In the genomic region with DNA sequence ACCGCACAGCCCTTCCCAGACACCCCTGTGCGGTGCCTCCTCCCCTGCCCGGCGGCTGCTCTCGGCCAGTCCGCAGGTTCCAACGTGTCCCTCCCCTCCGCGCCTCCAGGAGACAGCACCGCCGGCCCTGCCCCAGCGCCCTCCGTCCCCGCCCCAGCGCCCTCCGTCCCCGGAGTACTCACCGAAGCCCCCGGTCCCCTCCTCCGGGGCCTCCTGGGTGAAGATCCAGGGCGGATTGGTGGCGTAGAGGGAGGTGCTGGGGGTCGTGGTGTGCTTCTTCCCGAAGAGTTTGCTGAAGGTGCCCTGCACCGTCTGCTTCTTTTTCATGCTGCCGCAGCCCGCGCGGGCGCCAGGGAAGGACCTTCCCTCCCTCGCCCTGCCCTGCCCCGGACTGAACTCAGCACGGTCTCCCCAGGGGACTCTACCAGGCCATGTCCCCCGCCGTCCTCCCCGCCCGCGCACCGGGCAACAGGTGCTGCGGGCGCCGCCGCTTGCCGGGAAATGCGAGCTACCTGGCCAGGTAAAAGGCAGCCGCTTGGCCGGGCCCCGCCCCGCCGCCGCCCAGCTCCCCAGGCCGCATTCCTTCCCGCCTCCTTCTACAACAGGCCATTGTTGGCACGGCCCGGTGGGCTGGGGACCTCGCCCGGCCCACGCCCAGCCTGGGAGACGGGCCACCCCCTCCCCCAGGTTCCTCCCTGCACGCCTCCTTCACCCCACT, we compare ENCODE assay signal across 7 cellular contexts. TPM values are rescaled to one million over a fixed set of nuclear protein-coding genes. Genes with fewer than 3 reads are reported as not detected.
DNase-seq lines count a peak whose midpoint lies in the region; ATAC-seq and TF ChIP-seq lines count a peak whose summit lies in the region.

A gene with protein sequence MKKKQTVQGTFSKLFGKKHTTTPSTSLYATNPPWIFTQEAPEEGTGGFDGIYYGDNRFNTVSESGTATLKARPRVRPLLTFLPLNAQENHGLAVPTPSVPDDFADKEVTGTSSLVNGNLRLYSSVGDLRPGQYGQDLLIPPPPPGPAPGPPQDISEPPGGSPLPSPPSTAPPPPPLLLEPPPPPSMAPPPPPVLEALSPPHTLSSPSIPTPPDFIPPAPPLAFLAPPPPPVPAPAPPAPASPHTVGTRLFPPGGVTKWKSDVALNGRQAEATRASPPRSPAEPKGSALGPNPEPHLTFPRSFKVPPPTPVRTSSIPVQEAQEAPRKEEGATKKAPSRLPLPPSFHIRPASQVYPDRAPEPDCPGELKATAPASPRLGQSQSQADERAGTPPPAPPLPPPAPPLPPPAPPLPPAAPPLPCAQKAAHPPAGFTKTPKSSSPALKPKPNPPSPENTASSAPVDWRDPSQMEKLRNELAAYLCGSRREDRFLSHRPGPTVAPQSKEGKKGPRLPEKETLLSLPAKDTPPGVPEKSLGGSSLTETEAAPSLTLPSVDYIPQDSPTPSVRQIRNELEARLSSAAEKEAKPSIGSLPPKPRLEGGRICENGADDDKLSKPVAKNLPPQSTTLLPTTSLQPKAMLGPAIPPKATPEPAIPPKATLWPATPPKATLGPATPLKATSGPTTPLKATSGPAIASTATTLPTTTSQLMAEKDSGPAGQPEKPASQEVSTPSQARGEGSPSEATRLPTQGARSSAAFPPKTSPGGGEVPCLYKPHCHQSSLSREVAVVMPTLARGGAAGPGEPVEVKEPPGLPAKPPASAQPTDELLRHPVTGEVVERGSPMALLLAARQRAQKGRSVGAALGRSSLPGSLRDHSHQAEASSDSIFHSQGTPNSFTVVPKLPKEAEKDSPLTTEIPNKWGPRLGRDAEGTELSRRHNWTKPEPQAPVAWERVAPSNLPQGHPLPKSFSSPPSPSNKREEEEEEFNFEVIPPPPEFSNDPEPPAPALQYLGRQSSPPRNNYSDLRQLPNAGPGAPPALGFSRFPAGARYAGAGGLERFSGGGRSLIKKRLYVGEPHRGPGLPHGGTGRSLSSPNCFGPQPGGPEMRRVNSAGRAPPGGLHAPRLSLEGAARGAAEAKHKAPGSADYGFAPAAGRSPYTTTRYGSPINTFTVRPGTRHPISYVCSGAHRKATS (minus strand): TSS at position 503 of the 718 bp plus-strand sequence. CDS start 176 bp downstream, at position 327.

- H3K36me3 ChIP-seq in HEK293 (ENCODE audit: control insufficient read depth in 2 of 2, insufficient read depth in 1 of 2, low read length in 2 of 2) (no peaks in the 10 kb centered on the region), neuronal stem cell (replicated peaks in 1 of 2; ENCODE audit: control insufficient read depth in 2 of 2, insufficient read depth in 2 of 2, low read length in 2 of 2) (no peaks in the 10 kb centered on the region)

- no peak within 1 kb of the TSS for H3K4ac ChIP-seq in neuronal stem cell (ENCODE audit: low read length)

- peak within 1 kb of the TSS; percentile 68 for H2BK120ac ChIP-seq in neuronal stem cell (ENCODE audit: low read depth, low read length)

- H2BK12ac ChIP-seq in neuronal stem cell (ENCODE audit: low read length): peak within 1 kb of the TSS; percentile 85

- H2BK15ac ChIP-seq in neuronal stem cell (ENCODE audit: low read length): peak within 1 kb of the TSS; percentile 100

- TF ChIP-seq CTCF in HEK293 (tag by site-specific recombination; IDR thresholded peaks at IDR 0.05): peak; percentile 43; the same call in 1 of the 2 replicates
- no peak for TF ChIP-seq CTCF in RWPE1 (conservative IDR thresholded peaks at IDR 0.05; ENCODE audit: low read depth)
- no peak for TF ChIP-seq CTCF in fibroblast of mammary gland (conservative IDR thresholded peaks at IDR 0.05; ENCODE audit: control insufficient read depth, insufficient read depth, low read depth, low read length)

- H3K27me3 ChIP-seq in neuronal stem cell (ENCODE audit: control insufficient read depth in 3 of 3, insufficient read depth in 3 of 3, low read depth in 1 of 3, low read length in 3 of 3): peaks cover 7 to 46% (median 35%) of the 10 kb centered on the region in 3 experiments

- H2AFZ ChIP-seq in neuronal stem cell (ENCODE audit: low read length): peak within 1 kb of the TSS; percentile 84

- peak within 1 kb of the TSS; percentile 89 for H3K18ac ChIP-seq in neuronal stem cell (ENCODE audit: low read length)

- no peaks in the 10 kb centered on the region for H3K79me1 ChIP-seq in neuronal stem cell (ENCODE audit: low read depth, low read length)

- CTCF ChIA-PET in HEK293 (lab: Yijun Ruan, JAX): interaction anchor here (0.5 to 1.4 kb wide), 6 partner anchors 18 to 700 kb away, joined by 3 to 5 read pairs (median 4); no protein-coding TSS in a partner anchor
- CTCF ChIA-PET in RWPE1 (lab: Yijun Ruan, JAX): interaction anchor here (0.6 to 0.9 kb wide), 4 partner anchors 57 to 99 kb away, joined by 3 to 7 read pairs (median 4); no protein-coding TSS in a partner anchor

- peak within 1 kb of the TSS; percentile 66 for H3K4me3 ChIP-seq in HEK293 (ENCODE audit: low read depth, low read length)
- H3K4me3 ChIP-seq in fibroblast of mammary gland (ENCODE audit: control insufficient read depth, low read depth, low read length): peak within 1 kb of the TSS; percentile 68
- peak within 1 kb of the TSS; percentile 17 to 82 for H3K4me3 ChIP-seq in neuronal stem cell (ENCODE audit: low read length in 2 of 2)

- peaks cover 24% of the 10 kb centered on the region for H3K4me1 ChIP-seq in HEK293 (ENCODE audit: control insufficient read depth, insufficient read depth, low read length)
- H3K4me1 ChIP-seq in neuronal stem cell (ENCODE audit: control insufficient read depth in 2 of 2, insufficient read depth in 1 of 2, low read depth in 1 of 2, low read length in 2 of 2): peaks cover 18 to 24% of the 10 kb centered on the region in 2 donors

- peak within 1 kb of the TSS; percentile 87 for H4K91ac ChIP-seq in neuronal stem cell (ENCODE audit: low read depth, low read length, poor library complexity)

- H3K27ac ChIP-seq in HEK293 (ENCODE audit: extremely low read depth, low read depth, low read length) (peak within 1 kb of the TSS; percentile 79), RWPE1 (peak within 1 kb of the TSS; percentile 98), neuronal stem cell (replicated peaks; ENCODE audit: low read length) (no peak within 1 kb of the TSS)

- WGBS in neuronal stem cell (ENCODE audit: extremely low coverage in 2 of 2, insufficient read length in 2 of 2, insufficient replicate concordance in 1 of 2), 2 donors: no CpG with 5 or more reads among the region's 60 CpGs

- no peaks in the 10 kb centered on the region for H3K9me3 ChIP-seq in HEK293 (ENCODE audit: control insufficient read depth, insufficient read depth, low read depth, low read length)
- no peaks in the 10 kb centered on the region for H3K9me3 ChIP-seq in neuronal stem cell (replicated peaks in 1 of 2; ENCODE audit: control insufficient read depth in 2 of 2, insufficient read depth in 1 of 2, low read depth in 1 of 2, low read length in 2 of 2)

- peak within 1 kb of the TSS; percentile 100 for H3K4me2 ChIP-seq in neuronal stem cell (ENCODE audit: insufficient read depth, low read length, poor library complexity, severe bottlenecking)

- POLR2A ChIA-PET in HEK293 (lab: Yijun Ruan, JAX) (interaction anchor here (0.6 to 1.1 kb wide), 4 partner anchors 14 to 912 kb away, joined by 3 to 4 read pairs (median 3); a partner anchor contains a TSS), RWPE1 (lab: Yijun Ruan, JAX; ENCODE audit: low non-redundant PET) (interaction anchor here (0.9 kb wide), 2 partner anchors 8 to 23 kb away, joined by 3 to 5 read pairs; no protein-coding TSS in a partner anchor)

- DNase-seq in RWPE1 (ENCODE audit: low spot score): peak; percentile 84
- DNase-seq in fibroblast of mammary gland (ENCODE audit: low read depth): no peak
- DNase-seq in neuronal stem cell (ENCODE audit: low spot score): no peak
- no peak for DNase-seq in hypothalamus (lab: John Stamatoyannopoulos, UW)

- H4K8ac ChIP-seq in neuronal stem cell (ENCODE audit: low read depth, low read length): no peak within 1 kb of the TSS

- peak within 1 kb of the TSS; percentile 25 for H3K23ac ChIP-seq in neuronal stem cell (ENCODE audit: low read depth, low read length, poor library complexity)

- H3K9ac ChIP-seq in neuronal stem cell (ENCODE audit: low read depth, low read length, poor library complexity): peak within 1 kb of the TSS; percentile 53

- H3K14ac ChIP-seq in neuronal stem cell (ENCODE audit: low read length): peak within 1 kb of the TSS; percentile 72

- peak within 1 kb of the TSS; percentile 59 for H2BK5ac ChIP-seq in neuronal stem cell (ENCODE audit: low read length)

- H2AK5ac ChIP-seq in neuronal stem cell (ENCODE audit: low read depth, low read length): peak within 1 kb of the TSS; percentile 81

- ATAC-seq in HG02759 (IDR thresholded peaks at IDR 0.05; ENCODE audit: unreplicated experiment): no peak
- no peak for ATAC-seq in HG02970 (IDR thresholded peaks at IDR 0.05; ENCODE audit: low FRiP score, unreplicated experiment)

TF ChIP-seq in HEK293, 187 proteins besides CTCF, POLR2A, EP300 and RAD21 (continues in another document):
- TF ChIP-seq ZNF10 (tag by site-specific recombination; IDR thresholded peaks at IDR 0.05): no peak
- peak; percentile 12; the same call in 1 of the 2 replicates for TF ChIP-seq ZNF394 (tag by site-specific recombination; IDR thresholded peaks at IDR 0.05; ENCODE audit: borderline replicate concordance)
- TF ChIP-seq ZNF354C (tag by site-specific recombination; IDR thresholded peaks at IDR 0.05; ENCODE audit: borderline replicate concordance, low read depth): no peak
- TF ChIP-seq SP3 (tag by site-specific recombination; IDR thresholded peaks at IDR 0.05): peak; percentile 76
- TF ChIP-seq GLIS1 (tag by site-specific recombination; IDR thresholded peaks at IDR 0.05): peak; percentile 24
- no peak for TF ChIP-seq HOXA7 (CRISPR knock-in tag; IDR thresholded peaks at IDR 0.05; ENCODE audit: borderline replicate concordance)
- peak; percentile 17; the same call in 1 of the 2 replicates for TF ChIP-seq ZBTB48 (tag by site-specific recombination; IDR thresholded peaks at IDR 0.05)
- TF ChIP-seq OSR2 (tag by site-specific recombination; IDR thresholded peaks at IDR 0.05): no peak
- TF ChIP-seq ZFP69B (tag by site-specific recombination; IDR thresholded peaks at IDR 0.05): no peak
- TF ChIP-seq ZNF335 (tag by site-specific recombination; conservative IDR thresholded peaks at IDR 0.05): peak; percentile 91
- TF ChIP-seq ZNF654 (tag by site-specific recombination; IDR thresholded peaks at IDR 0.05; ENCODE audit: low read depth): no peak
- TF ChIP-seq ZNF2 (tag by site-specific recombination; IDR thresholded peaks at IDR 0.05): no peak
- peak; percentile 90 for TF ChIP-seq ZNF600 (tag by site-specific recombination; IDR thresholded peaks at IDR 0.05)
- no peak for TF ChIP-seq SETDB1 (IDR thresholded peaks at IDR 0.05; ENCODE audit: insufficient read length, low read length)
- TF ChIP-seq ZNF121 (tag by site-specific recombination; IDR thresholded peaks at IDR 0.05): peak; percentile 49; the same call in 1 of the 2 replicates
- peak; percentile 98 for TF ChIP-seq SCRT2 (tag by site-specific recombination; IDR thresholded peaks at IDR 0.05)
- no peak for TF ChIP-seq ZNF558 (tag by site-specific recombination; IDR thresholded peaks at IDR 0.05)
- TF ChIP-seq ZNF596 (tag by site-specific recombination; IDR thresholded peaks at IDR 0.05): no peak

RNA-seq across cellular contexts. Expression of the gene that starts here (rescaled TPM):
- polyA plus RNA-seq in neuronal stem cell (2013, experiment 1 of 2): 0.39 TPM
- 0.39 TPM for polyA plus RNA-seq in neuronal stem cell (2013, experiment 2 of 2)
